Comparison of ENCODE assay signal across 32 cellular contexts in the genomic region with DNA sequence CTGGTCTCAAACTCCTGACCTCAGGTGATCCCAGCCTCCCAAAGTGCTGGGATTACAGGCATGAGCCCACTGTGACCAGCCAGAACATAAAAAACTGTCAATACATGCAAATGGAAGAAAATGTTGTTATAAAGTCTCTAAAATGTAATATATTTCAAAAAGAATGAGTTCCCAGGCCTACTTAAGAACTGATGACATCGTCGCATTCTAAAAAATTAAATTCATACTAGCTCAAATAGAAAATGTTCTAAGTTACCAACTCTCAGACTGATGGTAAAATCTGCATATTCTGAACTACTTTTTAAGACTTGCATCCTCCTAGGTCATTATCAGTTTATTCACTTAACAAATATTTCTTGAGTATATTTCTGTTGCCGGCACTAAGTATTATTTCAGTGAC.
"Had no signal": no experiment of that assay in that cellular context is flagged by ENCODE, and none has a peak within 500 bp of the region (broad histone marks: within the 10 kb centered on the region; RNA-seq: fewer than 3 reads in every experiment).

No MANE protein-coding gene starts in this region.

- H3K36me3 Mint-ChIP-seq: naive thymus-derived CD8-positive, alpha-beta T cell; neural progenitor cell; stimulated activated memory B cell treated with anti-CD40 and anti-IgM and Interleukin-4, amounts not matched to agents 10 μg/mL and 1 μg/mL and 100 μg/mL, for 72 hours had no signal

- H3K4me2 ChIP-seq: neural progenitor cell, smooth muscle cell had no signal

- H3K27ac Mint-ChIP-seq: naive thymus-derived CD8-positive, alpha-beta T cell; nephron; neural progenitor cell; progenitor cell of endocrine pancreas; stimulated activated memory B cell treated with anti-CD40 and anti-IgM and Interleukin-4, amounts not matched to agents 10 μg/mL and 1 μg/mL and 100 μg/mL, for 72 hours; stimulated activated naive CD8-positive, alpha-beta T cell treated with anti-CD3 and anti-CD28 coated beads, Interleukin-15, amount 100 ng/mL, for 72 hours; type B pancreatic cell had no signal

- H3K4me1 ChIP-seq: parathyroid adenoma, psoas muscle, spleen, suprapubic skin, tibial artery, transverse colon, upper lobe of right lung, vagina had no signal

- H3K9me3 Mint-ChIP-seq: naive thymus-derived CD8-positive, alpha-beta T cell; nephron; stimulated activated memory B cell treated with anti-CD40 and anti-IgM and Interleukin-4, amounts not matched to agents 10 μg/mL and 1 μg/mL and 100 μg/mL, for 72 hours; stimulated activated naive CD8-positive, alpha-beta T cell treated with anti-CD3 and anti-CD28 coated beads, Interleukin-15, amount 100 ng/mL, for 72 hours; type B pancreatic cell had no signal

- H3K36me3 ChIP-seq: neural progenitor cell, ovary, spleen, suprapubic skin, tibial artery, transverse colon, upper lobe of right lung, vagina had no signal

- ATAC-seq: naive thymus-derived CD8-positive, alpha-beta T cell; psoas muscle; right cardiac atrium; sciatic nerve; stimulated activated memory B cell treated with anti-CD40 and anti-IgM and Interleukin-4, amounts not matched to agents 10 μg/mL and 1 μg/mL and 100 μg/mL, for 72 hours; stimulated activated naive CD8-positive, alpha-beta T cell treated with anti-CD3 and anti-CD28 coated beads, Interleukin-15, amount 100 ng/mL, for 72 hours; stimulated activated naive CD8-positive, alpha-beta T cell treated with anti-CD3 and anti-CD28 coated beads, Interleukin-15, Interleukin-2, amounts not matched to agents 100 U/mL and 50 U/mL, for 24 hours; upper lobe of right lung had no signal

- H3K79me2 ChIP-seq: parathyroid adenoma had no signal

- H3K9me3 ChIP-seq: ovary, psoas muscle, spleen, suprapubic skin, testis, tibial artery, transverse colon, upper lobe of right lung, vagina had no signal

- H3K27me3 ChIP-seq: neural progenitor cell, ovary, spleen, suprapubic skin, testis, tibial artery, upper lobe of right lung, vagina had no signal

- H3K27ac ChIP-seq: neural progenitor cell, ovary, parathyroid adenoma, psoas muscle, skin epidermis, spleen, suprapubic skin, tibial artery, transverse colon, upper lobe of right lung, vagina had no signal

- H3K9ac ChIP-seq: neural progenitor cell, parathyroid adenoma had no signal

- FAIRE-seq: urothelium cell line had no signal

- H3K4me3 Mint-ChIP-seq: naive thymus-derived CD8-positive, alpha-beta T cell; nephron; neural progenitor cell; stimulated activated memory B cell treated with anti-CD40 and anti-IgM and Interleukin-4, amounts not matched to agents 10 μg/mL and 1 μg/mL and 100 μg/mL, for 72 hours; stimulated activated naive CD8-positive, alpha-beta T cell treated with anti-CD3 and anti-CD28 coated beads, Interleukin-15, amount 100 ng/mL, for 72 hours; type B pancreatic cell had no signal

- H3K4me1 Mint-ChIP-seq: naive thymus-derived CD8-positive, alpha-beta T cell; stimulated activated memory B cell treated with anti-CD40 and anti-IgM and Interleukin-4, amounts not matched to agents 10 μg/mL and 1 μg/mL and 100 μg/mL, for 72 hours; stimulated activated naive CD8-positive, alpha-beta T cell treated with anti-CD3 and anti-CD28 coated beads, Interleukin-15, amount 100 ng/mL, for 72 hours had no signal

- DNase-seq: naive thymus-derived CD8-positive, alpha-beta T cell; occipital lobe; ovary; posterior cingulate gyrus; psoas muscle; right cardiac atrium; spleen; stimulated activated CD4-positive, alpha-beta T cell treated with anti-CD3 and anti-CD28 coated beads, Interleukin-12 subunit alpha, Interleukin-12 subunit beta, amount 100 ng/mL, for 4 hours; stimulated activated CD4-positive, alpha-beta T cell treated with anti-CD3 and anti-CD28 coated beads, Interleukin-1b, Interleukin-23, amount 100 ng/mL, for 48 hours; stimulated activated CD4-positive, alpha-beta T cell treated with anti-CD3 and anti-CD28 coated beads, Interleukin-4, amount 100 ng/mL, for 1 hour; stimulated activated CD4-positive, alpha-beta T cell treated with anti-CD3 and anti-CD28 coated beads, Interleukin-4, amount 100 ng/mL, for 4 hours; stimulated activated CD8-positive, alpha-beta memory T cell treated with anti-CD3 and anti-CD28 coated beads, Interleukin-4, amount 100 ng/mL, for 48 hours; stimulated activated naive CD4-positive, alpha-beta T cell; stimulated activated naive CD8-positive, alpha-beta T cell treated with anti-CD3 and anti-CD28 coated beads, Interleukin-15, amount 100 ng/mL, for 72 hours; stimulated activated naive CD8-positive, alpha-beta T cell treated with anti-CD3 and anti-CD28 coated beads, Interleukin-15, Interleukin-2, amounts not matched to agents 100 U/mL and 50 U/mL, for 24 hours; substantia nigra; testis; tibial artery; transverse colon; upper lobe of right lung had no signal

- H3K4me3 ChIP-seq: neural progenitor cell, ovary, psoas muscle, skin epidermis, smooth muscle cell, spleen, suprapubic skin, testis, tibial artery, transverse colon, upper lobe of right lung, vagina had no signal

- H2AFZ ChIP-seq: neural progenitor cell, parathyroid adenoma had no signal

- H3K27me3 Mint-ChIP-seq: progenitor cell of endocrine pancreas; stimulated activated memory B cell treated with anti-CD40 and anti-IgM and Interleukin-4, amounts not matched to agents 10 μg/mL and 1 μg/mL and 100 μg/mL, for 72 hours; stimulated activated naive CD8-positive, alpha-beta T cell treated with anti-CD3 and anti-CD28 coated beads, Interleukin-15, amount 100 ng/mL, for 72 hours; type B pancreatic cell had no signal
